In genomic region chr2:127006962-127007361, GRCh38 we compare ENCODE assay signal across 22 cellular contexts.
"Had no signal": no experiment of that assay in that cellular context is flagged by ENCODE, and none has a peak within 500 bp of the region (broad histone marks: within the 10 kb centered on the region; RNA-seq: fewer than 3 reads in every experiment).

No MANE protein-coding gene starts in this region.

- H3K4me3 ChIP-seq: K562 had no signal

- H3K27ac ChIP-seq: HL-60, KMS-11, RWPE1 had no signal

- H3K4me1 Mint-ChIP-seq: IgD-negative memory B cell had no signal

- DNase-seq: Kasumi-1, MM.1S, NCI-H1092 treated with DMSO at 0.1 percent for 48 hours, NCI-H1436 treated with DMSO at 0.1 percent for 48 hours, NCI-H1694, NCI-H1930, NCI-H2081, NCI-H2171, NCI-H446, NCI-H510A, NCI-H524 treated with DMSO at 0.1 percent for 48 hours, NCI-H69, NCI-H774, SHP77, SK-N-SH had no signal

- H3K9ac ChIP-seq: KMS-11, SK-N-SH had no signal

- H3K27ac Mint-ChIP-seq: IgD-negative memory B cell had no signal

- ATAC-seq: K562, Panc1 had no signal

- FAIRE-seq: HTR-8/SVneo, K562 had no signal

- H3K4me3 Mint-ChIP-seq: IgD-negative memory B cell had no signal

- H3K9me3 ChIP-seq: SK-N-SH had no signal

- H3K4me2 ChIP-seq: KMS-11, SK-N-SH had no signal

- H3K36me3 Mint-ChIP-seq: IgD-negative memory B cell had no signal
